Comparison of ENCODE assay signal across 10 cellular contexts in the genomic region with DNA sequence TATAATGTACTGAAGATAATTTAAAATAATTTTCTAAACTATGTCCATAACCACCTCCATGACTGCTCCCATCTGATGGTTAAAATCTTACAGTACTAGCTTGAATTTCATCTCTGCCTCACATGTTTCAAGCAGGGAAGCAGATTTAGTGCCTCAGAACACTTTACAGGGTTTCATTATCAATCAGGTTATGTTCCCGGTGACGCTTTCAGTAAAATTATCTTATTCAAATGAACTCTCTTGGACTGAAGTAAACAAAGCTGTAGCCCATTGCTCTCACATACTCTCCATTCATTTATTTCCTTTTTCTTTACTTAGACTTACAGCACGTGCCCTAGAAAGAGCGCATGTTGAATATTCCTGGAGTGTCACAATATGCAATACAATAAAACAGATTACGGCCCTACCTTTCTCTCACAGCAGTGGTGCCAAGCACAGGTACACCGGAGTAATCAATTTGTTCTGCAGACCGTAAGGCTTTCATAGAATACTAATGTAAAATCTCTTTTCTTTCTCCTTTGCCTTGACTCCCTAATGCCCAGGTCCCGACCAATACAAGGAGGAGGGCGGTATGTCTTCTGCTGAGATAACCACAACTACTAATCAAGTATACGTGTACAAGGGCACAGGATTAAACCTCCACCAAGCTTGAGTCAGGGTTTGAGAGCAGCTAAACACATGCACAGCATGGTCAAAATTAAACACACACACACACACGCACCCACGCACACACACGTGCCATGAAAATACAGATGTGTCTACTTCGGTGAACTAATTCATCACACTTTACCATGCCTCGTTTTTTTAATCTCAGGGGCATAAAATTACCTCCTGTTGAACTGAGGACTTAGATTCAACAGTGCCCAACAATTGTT.
A peak's percentile ranks its signal among the peaks of the same experiment; 100 is the strongest.
DNase-seq lines count a peak whose midpoint lies in the region; ATAC-seq and TF ChIP-seq lines count a peak whose summit lies in the region.
"Had no signal": no experiment of that assay in that cellular context is flagged by ENCODE, and none has a peak within 500 bp of the region (broad histone marks: within the 10 kb centered on the region; RNA-seq: fewer than 3 reads in every experiment).

No MANE protein-coding gene starts in this region.

- peaks cover 68% of the 10 kb centered on the region for H3K4me1 Mint-ChIP-seq in nephron

- peak overlapping the region; percentile 37 to 80 (median 46) for H3K27ac Mint-ChIP-seq in nephron

- H3K4me3 Mint-ChIP-seq in nephron, result peak overlapping the region in 2 of 3 experiments; percentile 1 to 27

- ATAC-seq in GM18867 (IDR thresholded peaks at IDR 0.05; ENCODE audit: unreplicated experiment), result peak; percentile 86
- ATAC-seq in HG02610 (IDR thresholded peaks at IDR 0.05; ENCODE audit: unreplicated experiment), result peak; percentile 92
- ATAC-seq in right cardiac atrium, result no peak
- no peak for ATAC-seq in heart left ventricle

- WGBS in right cardiac atrium, result 78% methylated on average over 15 of the region's 15 CpGs
- 73 to 78% (median 76%) methylated on average over 15 of the region's 15 CpGs for WGBS in heart left ventricle, 4 donors

- H3K9me3 ChIP-seq in right cardiac atrium (ENCODE audit: control insufficient read depth, low read length), result no peaks in the 10 kb centered on the region
- no peaks in the 10 kb centered on the region for H3K9me3 ChIP-seq in heart left ventricle
- H3K9me3 ChIP-seq: SK-N-SH had no signal

- intact Hi-C loops in posterior vena cava (cut with DNase I), result no loop called here
- intact Hi-C loops in right cardiac atrium (cut with DNase I), result no loop called here
- intact Hi-C loops in heart left ventricle (cut with DNase I), result loop anchor here in 2 of 10 donors (5.0 to 10.0 kb wide), 2 partner anchors 55 to 57 kb away; no protein-coding TSS in a partner anchor

- no peaks in the 10 kb centered on the region for H3K9me3 Mint-ChIP-seq in nephron
- H3K9me3 Mint-ChIP-seq: naive B cell had no signal

- H3K4me3 ChIP-seq in right cardiac atrium (ENCODE audit: low read length) (no peak overlapping the region), heart left ventricle (no peak overlapping the region)

- H3K27me3 ChIP-seq in right cardiac atrium (ENCODE audit: control insufficient read depth, insufficient read depth) (no peaks in the 10 kb centered on the region), heart left ventricle (no peaks in the 10 kb centered on the region)

- no peak for TF ChIP-seq POLR2A in heart left ventricle (IDR thresholded peaks at IDR 0.05)

- DNase-seq in NCI-H1092 (lab: John Stamatoyannopoulos, UW) (peak; percentile 8), posterior vena cava (ENCODE audit: low spot score) (no peak), NCI-H1694 (lab: John Stamatoyannopoulos, UW) (no peak), right cardiac atrium (no peak), heart left ventricle (no peak)
- DNase-seq: naive B cell, SK-N-SH had no signal

- no peak for TF ChIP-seq CTCF in nephron (IDR thresholded peaks at IDR 0.05; ENCODE audit: unreplicated experiment in 3 of 3)
- TF ChIP-seq CTCF in heart left ventricle (IDR thresholded peaks at IDR 0.05), result no peak

- peaks cover 10% of the 10 kb centered on the region for H3K4me1 ChIP-seq in right cardiac atrium (ENCODE audit: control insufficient read depth, insufficient read depth, low read length)
- peaks cover 0 to 55% (median 29%) of the 10 kb centered on the region in 12 donors for H3K4me1 ChIP-seq in heart left ventricle

- H3K36me3 Mint-ChIP-seq in nephron (ENCODE audit: low read depth), result peaks cover 34% of the 10 kb centered on the region

- no peaks in the 10 kb centered on the region for H3K27me3 Mint-ChIP-seq in nephron (ENCODE audit: low read depth)
- H3K27me3 Mint-ChIP-seq: naive B cell had no signal

- H3K36me3 ChIP-seq in heart left ventricle, result no peaks in the 10 kb centered on the region

- H3K27ac ChIP-seq in right cardiac atrium (ENCODE audit: low read length), result no peak overlapping the region
- H3K27ac ChIP-seq in heart left ventricle, result no peak overlapping the region

Comparison
In these comparisons a context has a peak if more than half of its experiments do, and no peak if none do; other contexts are left out.
1. ATAC-seq: peak in GM18867 (single experiment) and HG02610 (single experiment); none in right cardiac atrium (0 of 2) and heart left ventricle (0 of 4).